ENCODE assay signal across 20 cellular contexts in genomic region chr17:3691539-3692166, GRCh38. TPM values are rescaled to one million over a fixed set of nuclear protein-coding genes. Genes with fewer than 3 reads are reported as not detected.
A peak's percentile ranks its signal among the peaks of the same experiment; 100 is the strongest.
DNase-seq lines count a peak whose midpoint lies in the region; ATAC-seq and TF ChIP-seq lines count a peak whose summit lies in the region.
"Had no signal": no experiment of that assay in that cellular context is flagged by ENCODE, and none has a peak within 500 bp of the region (broad histone marks: within the 10 kb centered on the region; RNA-seq: fewer than 3 reads in every experiment).

No MANE protein-coding gene starts in this region.

- no peak overlapping the region for H2AFZ ChIP-seq in trophoblast cell (ENCODE audit: insufficient read depth, low read length, poor library complexity)

- no peak overlapping the region for H3K23ac ChIP-seq in trophoblast cell (ENCODE audit: low read length)

- peak overlapping the region; percentile 26 for H4K12ac ChIP-seq in trophoblast cell (ENCODE audit: low read depth, low read length)

- H3K4me1 ChIP-seq in HEK293 (ENCODE audit: control insufficient read depth, insufficient read depth, low read length): no peaks in the 10 kb centered on the region; the same call in 1 of the 2 replicates
- peaks cover 0 to 8% of the 10 kb centered on the region in 2 experiments for H3K4me1 ChIP-seq in trophoblast cell (ENCODE audit: control insufficient read depth in 1 of 2, insufficient read depth in 2 of 2, low read length in 2 of 2)
- H3K4me1 ChIP-seq in ovary (ENCODE audit: insufficient read depth): no peaks in the 10 kb centered on the region
- H3K4me1 ChIP-seq: BE2C had no signal

- H3K4me1 Mint-ChIP-seq in activated naive CD8-positive, alpha-beta T cell treated with anti-CD3 and anti-CD28 coated beads, Interleukin-2, amount 50 U/mL, for 24 hours: peaks cover 31% of the 10 kb centered on the region

- H3K79me1 ChIP-seq in trophoblast cell (ENCODE audit: low read length): no peaks in the 10 kb centered on the region

- H3K14ac ChIP-seq in trophoblast cell (ENCODE audit: low read length): no peak overlapping the region

- no peak overlapping the region for H3K4me2 ChIP-seq in trophoblast cell (ENCODE audit: low read length)

- H3K27ac ChIP-seq in HEK293 (ENCODE audit: extremely low read depth, low read depth, low read length) (no peak overlapping the region), trophoblast cell (ENCODE audit: low read depth, low read length) (no peak overlapping the region), dorsolateral prefrontal cortex (no peak overlapping the region), ovary (no peak overlapping the region)
- H3K27ac ChIP-seq: esophagus squamous epithelium, VCaP had no signal

- H3K27ac Mint-ChIP-seq in activated naive CD8-positive, alpha-beta T cell treated with anti-CD3 and anti-CD28 coated beads, Interleukin-2, amount 50 U/mL, for 24 hours: no peak overlapping the region
- H3K27ac Mint-ChIP-seq: activated CD8-positive, alpha-beta T cell treated with anti-CD3 and anti-CD28 coated beads, Interleukin-2, amount 10 ng/mL, durations not matched to agents 7 days and 5 days; activated T-cell treated with anti-CD3 and anti-CD28 coated beads, Interleukin-2, amount 50 U/mL, for 72 hours had no signal

- no peak for TF ChIP-seq EP300 in ovary (IDR thresholded peaks at IDR 0.05)

- no peak overlapping the region for H4K91ac ChIP-seq in trophoblast cell (ENCODE audit: low read depth, low read length)

- H3K27me3 Mint-ChIP-seq in activated naive CD8-positive, alpha-beta T cell treated with anti-CD3 and anti-CD28 coated beads, Interleukin-2, amount 50 U/mL, for 24 hours: no peaks in the 10 kb centered on the region

- CTCF ChIA-PET in HEK293 (lab: Yijun Ruan, JAX): interaction anchor here (0.6 to 1.6 kb wide), 5 partner anchors 8 to 308 kb away, joined by 3 to 5 read pairs (median 4); no protein-coding TSS in a partner anchor

- TF ChIP-seq POLR2A in ovary (IDR thresholded peaks at IDR 0.05): no peak

- H3K9me3 Mint-ChIP-seq in activated naive CD8-positive, alpha-beta T cell treated with anti-CD3 and anti-CD28 coated beads, Interleukin-2, amount 50 U/mL, for 24 hours: no peaks in the 10 kb centered on the region
- H3K9me3 Mint-ChIP-seq: activated T-cell treated with anti-CD3 and anti-CD28 coated beads, Interleukin-2, amount 50 U/mL, for 72 hours had no signal

- no peak overlapping the region for H2BK120ac ChIP-seq in trophoblast cell (ENCODE audit: insufficient read depth, low read length, poor library complexity)

- POLR2A ChIA-PET in HEK293 (lab: Yijun Ruan, JAX): interaction anchor here (0.6 to 1.6 kb wide), 2 partner anchors 32 to 47 kb away, joined by 4 to 5 read pairs; partner anchors contain the start of gene HASPIN

- no peak overlapping the region for H4K8ac ChIP-seq in trophoblast cell (ENCODE audit: low read depth, low read length)

- H3K4me3 Mint-ChIP-seq in activated naive CD8-positive, alpha-beta T cell treated with anti-CD3 and anti-CD28 coated beads, Interleukin-2, amount 50 U/mL, for 24 hours: no peak overlapping the region
- H3K4me3 Mint-ChIP-seq: activated CD8-positive, alpha-beta T cell treated with anti-CD3 and anti-CD28 coated beads, Interleukin-2, amount 10 ng/mL, durations not matched to agents 7 days and 5 days had no signal

- H3K36me3 ChIP-seq in HEK293 (ENCODE audit: control insufficient read depth in 2 of 2, insufficient read depth in 1 of 2, low read length in 2 of 2) (no peaks in the 10 kb centered on the region; a peak in 1 of 3 replicates), trophoblast cell (ENCODE audit: control insufficient read depth in 1 of 2, insufficient read depth in 2 of 2, low read length in 2 of 2) (no peaks in the 10 kb centered on the region), ovary (no peaks in the 10 kb centered on the region)
- H3K36me3 ChIP-seq: esophagus squamous epithelium had no signal

- no peak overlapping the region for H2BK12ac ChIP-seq in trophoblast cell (ENCODE audit: low read length)

- no peak overlapping the region for H3K9ac ChIP-seq in trophoblast cell (ENCODE audit: low read length)

- no peak for ATAC-seq in activated naive CD8-positive, alpha-beta T cell treated with anti-CD3 and anti-CD28 coated beads, Interleukin-2, amount 50 U/mL, for 24 hours
- ATAC-seq: activated CD8-positive, alpha-beta T cell treated with anti-CD3 and anti-CD28 coated beads, Interleukin-2, amount 10 ng/mL, durations not matched to agents 7 days and 5 days; activated T-cell treated with anti-CD3 and anti-CD28 coated beads, Interleukin-2, amount 50 U/mL, for 72 hours had no signal

- DNase-seq in GM12865 (ENCODE audit: low read depth): no peak
- no peak for DNase-seq in cardiac fibroblast (ENCODE audit: low read depth in 2 of 2)
- DNase-seq in trophoblast cell: no peak
- DNase-seq in activated naive CD8-positive, alpha-beta T cell treated with anti-CD3 and anti-CD28 coated beads, Interleukin-2, amount 50 U/mL, for 24 hours: no peak
- no peak for DNase-seq in dorsolateral prefrontal cortex
- no peak for DNase-seq in ovary
- DNase-seq: activated CD8-positive, alpha-beta T cell treated with anti-CD3 and anti-CD28 coated beads, Interleukin-2, amount 10 ng/mL, durations not matched to agents 7 days and 5 days; activated T-cell treated with anti-CD3 and anti-CD28 coated beads, Interleukin-2, amount 50 U/mL, for 72 hours; BE2C; effector CD4-positive, alpha-beta T cell; esophagus squamous epithelium; IMR-90; NCI-H1092 treated with DMSO at 0.1 percent for 48 hours; RPMI8226; stimulated activated CD4-positive, alpha-beta T cell treated with anti-CD3 and anti-CD28 coated beads, Interleukin-4, amount 100 ng/mL, for 4 hours; stimulated activated CD8-positive, alpha-beta memory T cell treated with anti-CD3 and anti-CD28 coated beads, Interleukin-4, amount 100 ng/mL, for 48 hours; SW 1271 had no signal

- peak; percentile 20 for TF ChIP-seq CTCF in GM12865 (IDR thresholded peaks at IDR 0.05; ENCODE audit: insufficient read depth, low read depth, low read length, missing control alignments)
- no peak for TF ChIP-seq CTCF in HEK293 (tag by site-specific recombination; IDR thresholded peaks at IDR 0.05)
- TF ChIP-seq CTCF in cardiac fibroblast (IDR thresholded peaks at IDR 0.05; ENCODE audit: low read depth, low read length): peak; percentile 10
- no peak for TF ChIP-seq CTCF in dorsolateral prefrontal cortex (IDR thresholded peaks at IDR 0.05 in 54 of 56, conservative IDR thresholded peaks at IDR 0.05 in 2 of 56; ENCODE audit: low read depth in 1 of 56, partially characterized antibody in 56 of 56)
- no peak for TF ChIP-seq CTCF in ovary (IDR thresholded peaks at IDR 0.05)

- WGBS in trophoblast cell (ENCODE audit: extremely low coverage, insufficient coverage, insufficient read length): no CpG with 5 or more reads among the region's 21 CpGs
- WGBS in ovary, 3 donors: 79 to 87% (median 85%) methylated on average over 20 to 21 of the region's 21 CpGs

- H3K36me3 Mint-ChIP-seq in activated naive CD8-positive, alpha-beta T cell treated with anti-CD3 and anti-CD28 coated beads, Interleukin-2, amount 50 U/mL, for 24 hours (ENCODE audit: low read depth): peaks cover 5% of the 10 kb centered on the region

- H3K4me3 ChIP-seq in GM12865 (ENCODE audit: low read depth, low read length) (no peak overlapping the region), HEK293 (ENCODE audit: low read depth, low read length) (no peak overlapping the region), cardiac fibroblast (replicated peaks in 1 of 2; ENCODE audit: low read depth in 2 of 2, low read length in 2 of 2) (no peak overlapping the region), trophoblast cell (ENCODE audit: low read depth, low read length) (peak overlapping the region; percentile 35), dorsolateral prefrontal cortex (no peak overlapping the region), ovary (no peak overlapping the region)
- H3K4me3 ChIP-seq: esophagus squamous epithelium, lung had no signal

- H3K18ac ChIP-seq in trophoblast cell (ENCODE audit: low read length): no peak overlapping the region

- no peaks in the 10 kb centered on the region for H3K79me2 ChIP-seq in trophoblast cell (ENCODE audit: control insufficient read depth, insufficient read depth, low read length, poor library complexity)

- peaks cover 20% of the 10 kb centered on the region for H3K27me3 ChIP-seq in trophoblast cell (ENCODE audit: insufficient read depth, low read length)
- peaks cover 0 to 41% (median 3%) of the 10 kb centered on the region in 45 donors for H3K27me3 ChIP-seq in dorsolateral prefrontal cortex
- no peaks in the 10 kb centered on the region for H3K27me3 ChIP-seq in ovary
- H3K27me3 ChIP-seq: BE2C had no signal

- H2BK5ac ChIP-seq in trophoblast cell (ENCODE audit: low read depth, low read length, poor library complexity): no peak overlapping the region

- no peak overlapping the region for H3K4ac ChIP-seq in trophoblast cell (ENCODE audit: low read depth, low read length)

- H3K9me3 ChIP-seq in HEK293 (ENCODE audit: control insufficient read depth, insufficient read depth, low read depth, low read length): no peaks in the 10 kb centered on the region
- H3K9me3 ChIP-seq in trophoblast cell (ENCODE audit: insufficient read depth, low read depth, low read length): peaks cover 5% of the 10 kb centered on the region
- no peaks in the 10 kb centered on the region for H3K9me3 ChIP-seq in ovary
- H3K9me3 ChIP-seq: BE2C, esophagus squamous epithelium had no signal

- intact Hi-C loops in dorsolateral prefrontal cortex (cut with DNase I): no loop called here
- intact Hi-C loops in ovary (cut with DNase I): no loop called here

- H2AK5ac ChIP-seq in trophoblast cell (ENCODE audit: low read length): no peak overlapping the region

TF ChIP-seq in HEK293, 187 proteins besides CTCF, POLR2A, EP300 and RAD21 (continues in another document):
- TF ChIP-seq RBAK (tag by site-specific recombination; IDR thresholded peaks at IDR 0.05): no peak

RNA-seq across cellular contexts. Expression of gene P2RX5, which starts 4.3 kb away (rescaled TPM):
- 0.18 and 0.27 TPM in 2 replicates for polyA plus RNA-seq in trophoblast cell (2013)
- total RNA-seq in dorsolateral prefrontal cortex: 10 to 100 TPM in 114 of 120 experiments, 1 to 10 TPM in 6; 3.8 to 27.6 (median 16.9) TPM
- total RNA-seq in ovary: 1 to 10 TPM in 2 of 7 donors, under 1 TPM in 5; 0.15 to 1.1 (median 0.61) TPM
- under 1 TPM; 0.23 to 0.63 TPM for polyA plus RNA-seq in ovary

RNA-seq across cellular contexts. Expression of gene EMC6, which starts 23.0 kb away (rescaled TPM):
- 115 and 116 TPM in 2 replicates for polyA plus RNA-seq in trophoblast cell (2013)
- 10 to 100 TPM; 13.3 to 35.5 (median 25.3) TPM for total RNA-seq in dorsolateral prefrontal cortex
- total RNA-seq in ovary: 10 to 100 TPM in 6 of 7 donors, 1 to 10 TPM in 1; 7.6 to 28.7 (median 20.5) TPM
- 10 to 100 TPM; 20.3 to 38.9 TPM for polyA plus RNA-seq in ovary

RNA-seq across cellular contexts. Expression of gene TAX1BP3, which starts 23.3 kb away (rescaled TPM):
- 98.6 and 103 TPM in 2 replicates for polyA plus RNA-seq in trophoblast cell (2013)
- total RNA-seq in dorsolateral prefrontal cortex (10 to 100 TPM; 19.0 to 75.8 (median 38.4) TPM), ovary (100 to 1,000 TPM in 6 of 7 donors, 10 to 100 TPM in 1; 64.3 to 166 (median 128) TPM)
- 100 to 1,000 TPM in 1 of 2 donors, 10 to 100 TPM in 1; 48.7 to 100 TPM for polyA plus RNA-seq in ovary

RNA-seq across cellular contexts. Expression of gene HASPIN, which starts 32.0 kb away (rescaled TPM):
- polyA plus RNA-seq in trophoblast cell (2013): 10.1 and 10.2 TPM in 2 replicates
- total RNA-seq in dorsolateral prefrontal cortex (under 1 TPM in 26 of 120 experiments, not detected in 94; 0.13 to 0.31 (median 0.18) TPM), ovary (under 1 TPM in 6 of 7 donors, not detected in 1; 0.10 to 0.92 (median 0.25) TPM)
- polyA plus RNA-seq in ovary: under 1 TPM; 0.15 to 0.38 TPM

RNA-seq across cellular contexts. Expression of gene CTNS, which starts 55.1 kb away (rescaled TPM):
- polyA plus RNA-seq in trophoblast cell (2013): 13.4 and 14.2 TPM in 2 replicates
- 10 to 100 TPM in 47 of 120 experiments, 1 to 10 TPM in 73; 5.0 to 16.5 (median 9.6) TPM for total RNA-seq in dorsolateral prefrontal cortex
- 10 to 100 TPM; 10.5 to 21.4 (median 14.5) TPM for total RNA-seq in ovary
- polyA plus RNA-seq in ovary: 10 to 100 TPM; 10.1 to 23.3 TPM

Comparison
In these comparisons a context has a peak if more than half of its experiments do, and no peak if none do; other contexts are left out.
1. CTCF ChIP-seq: peak in GM12865 (single experiment) and cardiac fibroblast (single experiment); none in HEK293 (single experiment), dorsolateral prefrontal cortex (0 of 56) and ovary (0 of 3).